28 cellular contexts compared by ENCODE assay signal in the genomic region with DNA sequence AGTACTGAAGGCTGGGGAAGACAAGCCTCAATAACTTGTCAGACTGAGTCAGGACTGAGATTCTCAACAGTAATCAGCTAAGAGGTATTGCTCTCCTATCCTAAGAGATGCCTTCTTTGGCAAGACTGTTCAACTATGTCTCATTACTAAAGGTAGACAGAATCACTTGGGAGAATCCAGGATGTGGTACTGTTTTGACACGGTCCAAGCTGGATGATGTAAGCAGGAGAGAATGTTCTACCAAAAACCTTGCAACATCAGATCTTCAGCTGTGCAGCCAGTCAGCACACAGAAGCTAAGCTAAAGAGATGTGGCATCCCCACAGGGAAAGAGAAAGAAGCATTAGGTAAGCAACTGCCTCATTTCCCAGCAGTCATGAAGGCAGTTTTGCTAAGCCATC.
DNase-seq lines count a peak whose midpoint lies in the region; FAIRE-seq and TF ChIP-seq lines count a peak whose summit lies in the region.
"Had no signal": no experiment of that assay in that cellular context is flagged by ENCODE, and none has a peak within 500 bp of the region (broad histone marks: within the 10 kb centered on the region; RNA-seq: fewer than 3 reads in every experiment).

No MANE protein-coding gene starts in this region.

- DNase-seq in H4 (ENCODE audit: low spot score) = peak; percentile 15
- peak; percentile 13 for DNase-seq in astrocyte of the spinal cord (ENCODE audit: low read depth, low spot score)
- DNase-seq in fibroblast of pulmonary artery (ENCODE audit: low read depth) = peak; percentile 83
- DNase-seq in occipital lobe (lab: John Stamatoyannopoulos, UW) = peak; percentile 1
- no peak for DNase-seq in HTR-8/SVneo (ENCODE audit: insufficient read length, low spot score)
- DNase-seq in superior temporal gyrus (ENCODE audit: extremely low spot score) = no peak
- no peak for DNase-seq in GM13976 (ENCODE audit: low spot score)
- DNase-seq in NCI-H1105 treated with DMSO at 0.1 percent for 48 hours (lab: John Stamatoyannopoulos, UW) = no peak
- DNase-seq: activated CD4-positive, alpha-beta memory T cell treated with anti-CD3 and anti-CD28 coated beads, Interleukin-2, amount 10 ng/mL, durations not matched to agents 7 days and 5 days; activated CD4-positive, CD25-positive, alpha-beta regulatory T cell; activated effector memory CD4-positive, alpha-beta T cell treated with anti-CD3 and anti-CD28 coated beads, Interleukin-2, amount 50 U/mL, for 16 hours; activated naive CD8-positive, alpha-beta T cell treated with anti-CD3 and anti-CD28 coated beads, Interleukin-2, amount 50 U/mL, for 24 hours; activated T-cell treated with anti-CD3 and anti-CD28 coated beads for 4 hours; caudate nucleus; CD4-positive, alpha-beta T cell; HCEC 1CT; head of caudate nucleus; Kasumi-1; left lung; mucosa of descending colon; NCI-H1048; NCI-H1930; NCI-H2227 treated with DMSO at 0.1 percent for 48 hours; NCI-H748 treated with DMSO at 0.1 percent for 48 hours; stimulated activated CD4-positive, alpha-beta T cell treated with anti-CD3 and anti-CD28 coated beads, Interleukin-1b, Interleukin-23, amount 100 ng/mL, for 48 hours; T-helper 9 cell; testis had no signal

- H3K4me3 ChIP-seq in astrocyte of the spinal cord (ENCODE audit: low read depth, low read length) (no peak overlapping the region), fibroblast of pulmonary artery (replicated peaks; ENCODE audit: low read depth, low read length) (no peak overlapping the region)
- H3K4me3 ChIP-seq: left lung, mucosa of descending colon, prostate gland, testis had no signal

- in situ Hi-C loops in astrocyte of the spinal cord (cut with HindIII; ENCODE audit: low sequenced_read_pairs) = no loop called here
- in situ Hi-C loops in GM13976 (cut with MboI; ENCODE audit: low sequenced_read_pairs, unreplicated experiment) = no loop called here

- no peak for FAIRE-seq in HTR-8/SVneo (lab: Jason Lieb, UNC)

- TF ChIP-seq CTCF in astrocyte of the spinal cord (IDR thresholded peaks at IDR 0.05; ENCODE audit: low read depth, low read length) (no peak), fibroblast of pulmonary artery (IDR thresholded peaks at IDR 0.05; ENCODE audit: low read length, missing control alignments) (no peak), GM13976 (IDR thresholded peaks at IDR 0.05; ENCODE audit: borderline replicate concordance, control extremely low read depth, extremely low read depth, insufficient read depth, missing control alignments) (no peak)

Comparison
In these comparisons a context has a peak if more than half of its experiments do, and no peak if none do; other contexts are left out.
1. DNase-seq: peak in H4 (single experiment), astrocyte of the spinal cord (single experiment), fibroblast of pulmonary artery (single experiment) and occipital lobe (single experiment); none in HTR-8/SVneo (single experiment), superior temporal gyrus (single experiment), GM13976 (single experiment) and NCI-H1105 treated with DMSO at 0.1 percent for 48 hours (single experiment).